In genomic region chr9:684055-684949, GRCh38 we compare ENCODE assay signal across 11 cellular contexts.
A peak's percentile ranks its signal among the peaks of the same experiment; 100 is the strongest.
DNase-seq lines count a peak whose midpoint lies in the region; ATAC-seq, FAIRE-seq and TF ChIP-seq lines count a peak whose summit lies in the region.
"Had no signal": no experiment of that assay in that cellular context is flagged by ENCODE, and none has a peak within 500 bp of the region (broad histone marks: within the 10 kb centered on the region; RNA-seq: fewer than 3 reads in every experiment).

No MANE protein-coding gene starts in this region.

- peak overlapping the region; percentile 85 for H3K9ac ChIP-seq in HepG2 (ENCODE audit: insufficient read depth, low read depth, low read length)
- H3K9ac ChIP-seq: parathyroid adenoma had no signal

- peak overlapping the region; percentile 75 for H3K4me3 Mint-ChIP-seq in chondrocyte (ENCODE audit: unreplicated experiment)
- H3K4me3 Mint-ChIP-seq: activated naive CD8-positive, alpha-beta T cell had no signal

- in situ Hi-C loops in HepG2 (cut with HindIII; ENCODE audit: extremely low pct_ligation_motif_present, low pct_unique_long_range_greater_than_20kb): no loop called here

- no peak overlapping the region for H2AFZ ChIP-seq in HepG2 (ENCODE audit: low read length)
- H2AFZ ChIP-seq: parathyroid adenoma had no signal

- peak overlapping the region; percentile 94 for H3K27ac ChIP-seq in HepG2 (ENCODE audit: extremely low read length, insufficient read depth, low read length)
- peak overlapping the region; percentile 82 to 87 for H3K27ac ChIP-seq in tibial artery
- H3K27ac ChIP-seq: 22Rv1, parathyroid adenoma had no signal

- peaks cover 72% of the 10 kb centered on the region for H3K79me2 ChIP-seq in HepG2 (ENCODE audit: insufficient read depth, low read length)
- H3K79me2 ChIP-seq: parathyroid adenoma had no signal

- no peaks in the 10 kb centered on the region for H3K27me3 Mint-ChIP-seq in chondrocyte (ENCODE audit: low read depth)
- H3K27me3 Mint-ChIP-seq: activated naive CD8-positive, alpha-beta T cell had no signal

- DNase-seq in DMS 273 (lab: John Stamatoyannopoulos, UW; ENCODE audit: unreplicated experiment): peak; percentile 20
- DNase-seq in DMS 273 treated with DMSO at 0.1 percent for 48 hours (lab: John Stamatoyannopoulos, UW): no peak
- no peak for DNase-seq in chondrocyte (ENCODE audit: low spot score)
- DNase-seq in HepG2 (ENCODE audit: low spot score): no peak
- DNase-seq in tibial artery: no peak
- DNase-seq in C1 segment of cervical spinal cord (lab: John Stamatoyannopoulos, UW): no peak
- no peak for DNase-seq in NCI-H2171 (lab: John Stamatoyannopoulos, UW)

- H3K9me3 ChIP-seq in HepG2 (ENCODE audit: low read length) (no peaks in the 10 kb centered on the region), tibial artery (no peaks in the 10 kb centered on the region)

- POLR2A ChIA-PET in HepG2 (lab: Yijun Ruan, JAX): interaction anchor here (0.7 to 7.1 kb wide), 16 partner anchors 9 to 386 kb away, joined by 3 to 320 read pairs (median 5); no protein-coding TSS in a partner anchor

- no peaks in the 10 kb centered on the region for H3K36me3 Mint-ChIP-seq in chondrocyte (ENCODE audit: low read depth)

- TF ChIP-seq CTCF in chondrocyte (IDR thresholded peaks at IDR 0.05) (no peak), HepG2 (CRISPR knock-in tag; IDR thresholded peaks at IDR 0.05) (no peak), tibial artery (IDR thresholded peaks at IDR 0.05) (no peak)

- TF ChIP-seq EP300 in HepG2 (IDR thresholded peaks at IDR 0.05; ENCODE audit: low read depth in 2 of 2, low read length in 2 of 2) (no peak), HepG2 (CRISPR knock-in tag; IDR thresholded peaks at IDR 0.05; ENCODE audit: borderline replicate concordance) (no peak)

- TF ChIP-seq POLR2A in HepG2 (IDR thresholded peaks at IDR 0.05; ENCODE audit: insufficient read depth in 1 of 2, low read depth in 2 of 2, low read length in 2 of 2): peak in 1 of 2 experiments; percentile 49; a peak in 1 of 4 replicates

- peak overlapping the region; percentile 97 for H3K27ac Mint-ChIP-seq in chondrocyte (ENCODE audit: unreplicated experiment)
- H3K27ac Mint-ChIP-seq: activated naive CD8-positive, alpha-beta T cell had no signal

- intact Hi-C loops in HepG2 (cut with micrococcal nuclease; ENCODE audit: unreplicated experiment): no loop called here
- intact Hi-C loops in tibial artery (cut with DNase I; ENCODE audit: low total_unique reads): loop anchor here (10.0 kb wide), 1 partner anchor 60 kb away; no protein-coding TSS in a partner anchor

- FAIRE-seq in HepG2 (lab: Jason Lieb, UNC): no peak

- H4K20me1 ChIP-seq in HepG2 (ENCODE audit: insufficient read depth, low read length): no peaks in the 10 kb centered on the region

- peaks cover 55% of the 10 kb centered on the region for H3K4me1 Mint-ChIP-seq in chondrocyte (ENCODE audit: low read depth)

- H3K4me3 ChIP-seq in HepG2 (replicated peaks in 1 of 3; ENCODE audit: insufficient read depth in 1 of 3, low read depth in 2 of 3, low read length in 3 of 3) (peak overlapping the region; percentile 67 to 74 (median 67)), tibial artery (peak overlapping the region; percentile 48 to 51)

- H3K4me1 ChIP-seq in HepG2 (ENCODE audit: insufficient read depth, low read length) (peaks cover 79% of the 10 kb centered on the region), tibial artery (peaks cover 0 to 68% (median 41%) of the 10 kb centered on the region in 4 donors)
- H3K4me1 ChIP-seq: parathyroid adenoma had no signal

- H3K36me3 ChIP-seq in HepG2 (replicated peaks in 1 of 2; ENCODE audit: control insufficient read depth in 1 of 2, insufficient read depth in 2 of 2, low read length in 2 of 2) (peaks cover 3 to 13% of the 10 kb centered on the region in 2 experiments; a peak in 3 of 5 replicates), tibial artery (no peaks in the 10 kb centered on the region)

- H3K27me3 ChIP-seq in HepG2 (ENCODE audit: control insufficient read depth in 1 of 2, insufficient read depth in 2 of 2, low read length in 2 of 2) (no peaks in the 10 kb centered on the region; a peak in 1 of 5 replicates), tibial artery (no peaks in the 10 kb centered on the region)

- ATAC-seq in HepG2: no peak
- ATAC-seq in GM19455 (IDR thresholded peaks at IDR 0.05; ENCODE audit: unreplicated experiment): no peak

- H3K4me2 ChIP-seq in HepG2 (ENCODE audit: low read depth, low read length): peak overlapping the region; percentile 87

- TF ChIP-seq RAD21 in HepG2 (CRISPR knock-in tag; IDR thresholded peaks at IDR 0.05): no peak

- CTCF ChIA-PET in HepG2 (lab: Yijun Ruan, JAX; ENCODE audit: low intra/inter-chr PET ratio, low total read pairs): no interaction called here

- no TSS peak for BruUV-seq in HepG2 (replicated peaks; lab: Mats Ljungman, UMichigan)

- peaks cover 2% of the 10 kb centered on the region for H3K9me3 Mint-ChIP-seq in chondrocyte (ENCODE audit: low read depth)

- 16% methylated on average over 9 of the region's 9 CpGs for WGBS in HepG2 (ENCODE audit: low lambda C conversion rate)

TF ChIP-seq in HepG2, 621 proteins besides CTCF, POLR2A, EP300 and RAD21 (continues in another document):
- no peak for TF ChIP-seq ZNF3 (CRISPR knock-in tag; IDR thresholded peaks at IDR 0.05)
- no peak for TF ChIP-seq ZNF34 (CRISPR knock-in tag; IDR thresholded peaks at IDR 0.05; ENCODE audit: borderline replicate concordance)
- TF ChIP-seq ZSCAN22 (CRISPR knock-in tag; IDR thresholded peaks at IDR 0.05): no peak
- TF ChIP-seq RBFOX2 (IDR thresholded peaks at IDR 0.05; ENCODE audit: low read depth, low read length): peak; percentile 35; the same call in 1 of the 2 replicates
- no peak for TF ChIP-seq ZFY (CRISPR knock-in tag; IDR thresholded peaks at IDR 0.05)
- no peak for TF ChIP-seq MTA1 (CRISPR knock-in tag; IDR thresholded peaks at IDR 0.05; ENCODE audit: borderline replicate concordance)
- TF ChIP-seq PHF21A (CRISPR knock-in tag; IDR thresholded peaks at IDR 0.05): 0 out of 2 replicates have a peak, but pooled peaks have one; percentile 22
- TF ChIP-seq POLR2AphosphoS2 (IDR thresholded peaks at IDR 0.05; ENCODE audit: low read depth, low read length): no peak
- no peak for TF ChIP-seq EEA1 (CRISPR knock-in tag; IDR thresholded peaks at IDR 0.05; ENCODE audit: borderline replicate concordance)
- no peak for TF ChIP-seq SRSF1 (optimal IDR thresholded peaks at IDR 0.05; ENCODE audit: low read depth, low read length)
- no peak for TF ChIP-seq ATF3 (CRISPR knock-in tag; IDR thresholded peaks at IDR 0.05)
- 0 out of 2 replicates have a peak, but pooled peaks have one; percentile 26 for TF ChIP-seq FOXO4 (CRISPR knock-in tag; conservative IDR thresholded peaks at IDR 0.05)
- TF ChIP-seq PAF1 (CRISPR knock-in tag; IDR thresholded peaks at IDR 0.05): no peak; the same call in 1 of the 2 replicates
- TF ChIP-seq ZMYM4 (CRISPR knock-in tag; IDR thresholded peaks at IDR 0.05): no peak
- no peak for TF ChIP-seq ZNF777 (CRISPR knock-in tag; IDR thresholded peaks at IDR 0.05)
- TF ChIP-seq GFI1 (CRISPR knock-in tag; IDR thresholded peaks at IDR 0.05; ENCODE audit: borderline replicate concordance): no peak
- TF ChIP-seq ZNF652 (CRISPR knock-in tag; IDR thresholded peaks at IDR 0.05; ENCODE audit: borderline replicate concordance, low read depth): peak; percentile 94
- no peak for TF ChIP-seq ZNF282 (IDR thresholded peaks at IDR 0.05; ENCODE audit: partially characterized antibody)
- TF ChIP-seq LBX2 (CRISPR knock-in tag; IDR thresholded peaks at IDR 0.05; ENCODE audit: borderline replicate concordance): no peak
- no peak for TF ChIP-seq PHF8 (CRISPR knock-in tag; IDR thresholded peaks at IDR 0.05)
- TF ChIP-seq MXD4 (CRISPR knock-in tag; IDR thresholded peaks at IDR 0.05): no peak
- TF ChIP-seq CBFB (CRISPR knock-in tag; IDR thresholded peaks at IDR 0.05): no peak
- no peak for TF ChIP-seq ZNF274 (CRISPR knock-in tag; IDR thresholded peaks at IDR 0.05)
- no peak for TF ChIP-seq ZFAT (CRISPR knock-in tag; conservative IDR thresholded peaks at IDR 0.05)
- TF ChIP-seq BRCA1 (CRISPR knock-in tag; IDR thresholded peaks at IDR 0.05): peak; percentile 24; the same call in 1 of the 2 replicates
- TF ChIP-seq CREBL2 (CRISPR knock-in tag; IDR thresholded peaks at IDR 0.05; ENCODE audit: borderline replicate concordance): no peak
- peak; percentile 31 for TF ChIP-seq RBM22 (optimal IDR thresholded peaks at IDR 0.05; ENCODE audit: low read length)
- TF ChIP-seq GATAD2A (CRISPR knock-in tag; IDR thresholded peaks at IDR 0.05): 0 out of 2 replicates have a peak, but pooled peaks have one; percentile 0
- TF ChIP-seq SP5 (CRISPR knock-in tag; IDR thresholded peaks at IDR 0.05; ENCODE audit: borderline replicate concordance, low read depth): no peak
- TF ChIP-seq ZNF235 (CRISPR knock-in tag; IDR thresholded peaks at IDR 0.05; ENCODE audit: borderline replicate concordance): no peak
- no peak for TF ChIP-seq SOX13 (IDR thresholded peaks at IDR 0.05)
- no peak for TF ChIP-seq SOX13 (CRISPR knock-in tag; conservative IDR thresholded peaks at IDR 0.05 in 1 of 2, IDR thresholded peaks at IDR 0.05 in 1 of 2)
- no peak for TF ChIP-seq ZNF431 (CRISPR knock-in tag; IDR thresholded peaks at IDR 0.05; ENCODE audit: borderline replicate concordance, low read depth)
